33 cellular contexts compared by ENCODE assay signal in the genomic region with DNA sequence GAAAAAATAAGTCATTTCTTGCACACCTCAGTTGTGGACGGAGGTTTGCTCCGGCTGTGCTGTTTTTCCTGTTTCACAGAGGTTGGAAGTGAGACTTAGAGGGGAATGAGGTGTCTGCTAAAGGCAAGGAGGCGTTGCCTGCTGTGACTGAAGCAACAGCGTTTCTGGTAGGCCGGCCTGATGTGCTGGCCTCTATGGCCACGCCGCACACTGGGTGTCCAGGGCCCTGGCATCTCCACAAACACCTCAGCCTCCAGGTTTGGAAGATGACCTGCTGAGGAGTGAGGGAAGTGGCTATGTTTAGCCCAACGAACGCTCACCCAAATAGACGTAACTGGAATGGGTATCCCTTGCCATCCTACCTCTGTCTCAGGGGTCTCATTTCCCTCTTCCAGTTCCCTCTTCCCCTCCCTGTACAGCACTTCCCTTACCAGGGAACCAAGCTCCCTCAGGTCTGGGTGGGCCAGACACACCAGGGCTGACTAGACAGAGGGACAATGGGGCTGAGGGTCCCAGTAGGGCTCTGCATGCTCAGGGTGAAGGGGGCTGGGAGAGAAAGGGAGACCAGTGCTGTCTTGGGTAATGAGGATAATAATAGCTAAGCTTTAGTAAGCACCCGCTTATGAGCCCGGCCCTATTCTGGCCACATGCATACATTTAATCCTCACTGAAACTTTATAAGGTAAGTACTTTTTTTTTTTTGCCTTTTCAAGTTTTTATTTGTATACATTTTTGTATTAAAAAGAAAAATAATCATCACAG. TPM values are rescaled to one million over a fixed set of nuclear protein-coding genes. Genes with fewer than 3 reads are reported as not detected.
"Had no signal": no experiment of that assay in that cellular context is flagged by ENCODE, and none has a peak within 500 bp of the region (broad histone marks: within the 10 kb centered on the region; RNA-seq: fewer than 3 reads in every experiment).

No MANE protein-coding gene starts in this region.

- H3K4me1 ChIP-seq: gastroesophageal sphincter, heart left ventricle, parathyroid adenoma, right atrium auricular region, stomach, thyroid gland, uterus had no signal

- H2AFZ ChIP-seq: hepatocyte, parathyroid adenoma had no signal

- H3K36me3 ChIP-seq: gastroesophageal sphincter, heart left ventricle, right atrium auricular region, stomach, thyroid gland, uterus had no signal

- H3K9me3 Mint-ChIP-seq: effector memory CD8-positive, alpha-beta T cell; mesothelial cell of epicardium; naive thymus-derived CD8-positive, alpha-beta T cell; nephron progenitor cell; stimulated activated effector memory CD8-positive, alpha-beta T cell treated with anti-CD3 and anti-CD28 coated beads, Interleukin-12 subunit alpha, Interleukin-12 subunit beta, amount 100 ng/mL, for 72 hours; type B pancreatic cell had no signal

- H3K27me3 Mint-ChIP-seq: type B pancreatic cell had no signal

- H3K27me3 ChIP-seq: heart left ventricle, hepatocyte, right atrium auricular region, thyroid gland, uterus had no signal

- DNase-seq: cerebellar nuclear complex; cortex of kidney; effector memory CD8-positive, alpha-beta T cell; erythroblast; foreskin fibroblast; heart left ventricle; kidney; mesenchymal stem cell; mucosa of descending colon; naive thymus-derived CD8-positive, alpha-beta T cell; nephron progenitor cell; stimulated activated CD4-positive, alpha-beta T cell treated with anti-CD3 and anti-CD28 coated beads, Interleukin-2, amount 100 ng/mL, for 24 hours; stimulated activated CD4-positive, alpha-beta T cell treated with anti-CD3 and anti-CD28 coated beads, Interleukin-4, amount 100 ng/mL, for 24 hours; stimulated activated naive CD4-positive, alpha-beta T cell treated with Interleukin-2 at 50 U/mL for 16 hours; stomach; thyroid gland; uterus had no signal

- H3K27ac Mint-ChIP-seq: effector memory CD8-positive, alpha-beta T cell; mesothelial cell of epicardium; progenitor cell of endocrine pancreas; stimulated activated effector memory CD8-positive, alpha-beta T cell treated with anti-CD3 and anti-CD28 coated beads, Interleukin-12 subunit alpha, Interleukin-12 subunit beta, amount 100 ng/mL, for 72 hours; type B pancreatic cell had no signal

- H3K79me2 ChIP-seq: hepatocyte, parathyroid adenoma had no signal

- H3K4me2 ChIP-seq: hepatocyte had no signal

- H3K9me3 ChIP-seq: gastroesophageal sphincter, heart left ventricle, mucosa of descending colon, right atrium auricular region, stomach, thyroid gland, uterus had no signal

- H3K36me3 Mint-ChIP-seq: mesothelial cell of epicardium; naive thymus-derived CD8-positive, alpha-beta T cell; stimulated activated effector memory CD8-positive, alpha-beta T cell treated with anti-CD3 and anti-CD28 coated beads, Interleukin-12 subunit alpha, Interleukin-12 subunit beta, amount 100 ng/mL, for 72 hours; type B pancreatic cell had no signal

- H3K27ac ChIP-seq: gastroesophageal sphincter, heart left ventricle, hepatocyte, parathyroid adenoma, right atrium auricular region, stomach, thyroid gland, uterus had no signal

- H3K9ac ChIP-seq: parathyroid adenoma had no signal

- H3K4me3 Mint-ChIP-seq: effector memory CD8-positive, alpha-beta T cell; mesothelial cell of epicardium; naive thymus-derived CD8-positive, alpha-beta T cell; nephron progenitor cell; stimulated activated effector memory CD8-positive, alpha-beta T cell treated with anti-CD3 and anti-CD28 coated beads, Interleukin-12 subunit alpha, Interleukin-12 subunit beta, amount 100 ng/mL, for 72 hours; type B pancreatic cell had no signal

- H3K4me1 Mint-ChIP-seq: mesothelial cell of epicardium; stimulated activated effector memory CD8-positive, alpha-beta T cell treated with anti-CD3 and anti-CD28 coated beads, Interleukin-12 subunit alpha, Interleukin-12 subunit beta, amount 100 ng/mL, for 72 hours had no signal

- H3K4me3 ChIP-seq: gastroesophageal sphincter, heart left ventricle, hepatocyte, mucosa of descending colon, right atrium auricular region, stomach, thyroid gland, uterus had no signal

- ATAC-seq: effector memory CD8-positive, alpha-beta T cell; gastroesophageal sphincter; heart left ventricle; left lobe of liver; mucosa of descending colon; naive thymus-derived CD8-positive, alpha-beta T cell; sciatic nerve; stimulated activated effector memory CD8-positive, alpha-beta T cell treated with anti-CD3 and anti-CD28 coated beads, Interleukin-12 subunit alpha, Interleukin-12 subunit beta, amount 100 ng/mL, for 72 hours had no signal

RNA-seq across cellular contexts. Expression of gene CACNA1S, which starts 11.9 kb away (rescaled TPM):
- total RNA-seq: dermis microvascular lymphatic vessel endothelial cell; gastroesophageal sphincter; heart left ventricle; hepatocyte; kidney; left lobe of liver; lung microvascular endothelial cell; mesothelial cell of epicardium; mucosa of descending colon; naive thymus-derived CD8-positive, alpha-beta T cell; osteoblast; right atrium auricular region; sciatic nerve; subcutaneous adipose tissue; thyroid gland had no signal

RNA-seq across cellular contexts. Expression of gene ASCL5, which starts 26.6 kb away (rescaled TPM):
- total RNA-seq: dermis microvascular lymphatic vessel endothelial cell, gastroesophageal sphincter, heart left ventricle, hepatocyte, kidney, left lobe of liver, lower leg skin, lung microvascular endothelial cell, mesothelial cell of epicardium, mucosa of descending colon, osteoblast, right atrium auricular region, sciatic nerve, subcutaneous adipose tissue, temporal lobe, thyroid gland, uterus had no signal
